1 cellular context compared by ENCODE assay signal in the genomic region with DNA sequence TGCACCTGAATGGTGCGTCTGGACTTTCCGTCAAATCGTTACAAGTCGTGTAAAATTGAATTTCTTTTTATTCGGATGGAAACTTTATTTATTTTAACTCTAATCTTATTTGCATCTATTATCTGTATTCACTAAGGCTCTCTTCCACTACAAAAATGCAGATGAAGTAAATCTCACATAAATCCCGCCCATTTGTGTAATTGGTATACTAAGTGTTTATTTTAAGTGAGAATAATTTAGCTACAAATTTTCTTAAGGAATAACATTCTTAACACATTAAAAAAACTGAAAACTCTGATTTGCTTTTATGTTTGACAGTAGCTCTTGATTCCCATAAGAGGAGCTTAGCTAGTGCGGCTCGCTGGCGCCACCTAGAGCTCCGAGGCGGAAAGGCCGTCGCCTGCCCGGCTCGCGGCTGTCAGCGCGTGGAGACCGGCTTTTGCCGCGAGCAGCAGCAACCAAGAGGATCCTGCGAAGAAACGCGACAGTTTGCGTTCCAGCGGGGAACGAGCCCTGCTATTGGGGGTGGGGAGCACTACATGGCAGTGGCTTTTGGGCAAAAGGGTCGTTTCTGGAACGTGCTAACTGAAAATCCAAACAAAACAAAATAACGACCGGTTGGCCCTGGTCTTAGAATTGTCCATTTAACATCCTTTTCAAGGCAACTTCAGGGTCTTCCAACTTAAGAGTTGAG.
TF ChIP-seq lines count a peak whose summit lies in the region.

No MANE protein-coding gene starts in this region.

TF ChIP-seq in GM12878, 131 proteins besides CTCF, POLR2A, EP300 and RAD21:
- 0 out of 2 replicates have a peak, but pooled peaks have one; percentile 1 for TF ChIP-seq NRF1 (conservative IDR thresholded peaks at IDR 0.05; ENCODE audit: low read depth, low read length)
- TF ChIP-seq, protein P1, sequence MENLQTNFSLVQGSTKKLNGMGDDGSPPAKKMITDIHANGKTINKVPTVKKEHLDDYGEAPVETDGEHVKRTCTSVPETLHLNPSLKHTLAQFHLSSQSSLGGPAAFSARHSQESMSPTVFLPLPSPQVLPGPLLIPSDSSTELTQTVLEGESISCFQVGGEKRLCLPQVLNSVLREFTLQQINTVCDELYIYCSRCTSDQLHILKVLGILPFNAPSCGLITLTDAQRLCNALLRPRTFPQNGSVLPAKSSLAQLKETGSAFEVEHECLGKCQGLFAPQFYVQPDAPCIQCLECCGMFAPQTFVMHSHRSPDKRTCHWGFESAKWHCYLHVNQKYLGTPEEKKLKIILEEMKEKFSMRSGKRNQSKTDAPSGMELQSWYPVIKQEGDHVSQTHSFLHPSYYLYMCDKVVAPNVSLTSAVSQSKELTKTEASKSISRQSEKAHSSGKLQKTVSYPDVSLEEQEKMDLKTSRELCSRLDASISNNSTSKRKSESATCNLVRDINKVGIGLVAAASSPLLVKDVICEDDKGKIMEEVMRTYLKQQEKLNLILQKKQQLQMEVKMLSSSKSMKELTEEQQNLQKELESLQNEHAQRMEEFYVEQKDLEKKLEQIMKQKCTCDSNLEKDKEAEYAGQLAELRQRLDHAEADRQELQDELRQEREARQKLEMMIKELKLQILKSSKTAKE (IDR thresholded peaks at IDR 0.05; ENCODE audit: low read depth, poor library complexity, severe bottlenecking): peak; percentile 24
- TF ChIP-seq ZNF384 (IDR thresholded peaks at IDR 0.05; ENCODE audit: borderline replicate concordance, low read depth, low read length): 0 out of 2 replicates have a peak, but pooled peaks have one; percentile 16
- peak; percentile 61; the same call in 1 of the 2 replicates for TF ChIP-seq YY1 (IDR thresholded peaks at IDR 0.05; ENCODE audit: low read depth, low read length)
- peak; percentile 72 for TF ChIP-seq MXI1 (IDR thresholded peaks at IDR 0.05; ENCODE audit: low read depth, low read length)
- TF ChIP-seq TCF7 (IDR thresholded peaks at IDR 0.05; ENCODE audit: borderline replicate concordance): no peak
- TF ChIP-seq CREB1 (IDR thresholded peaks at IDR 0.05; ENCODE audit: low read depth): 0 out of 2 replicates have a peak, but pooled peaks have one; percentile 27
- TF ChIP-seq FOXM1 (IDR thresholded peaks at IDR 0.05; ENCODE audit: low read depth, low read length): no peak
- peak; percentile 86 for TF ChIP-seq SMC3 (IDR thresholded peaks at IDR 0.05; ENCODE audit: borderline replicate concordance, low read length)
- peak; percentile 33; the same call in 1 of the 2 replicates for TF ChIP-seq RB1 (IDR thresholded peaks at IDR 0.05; ENCODE audit: borderline replicate concordance)
- 0 out of 2 replicates have a peak, but pooled peaks have one; percentile 13 for TF ChIP-seq BCL11A (IDR thresholded peaks at IDR 0.05; ENCODE audit: low read depth, low read length)
- TF ChIP-seq POU2F2 (IDR thresholded peaks at IDR 0.05; ENCODE audit: borderline replicate concordance, low read depth, low read length): no peak
- TF ChIP-seq RELA (IDR thresholded peaks at IDR 0.05; ENCODE audit: borderline replicate concordance, partially characterized antibody): no peak
- peak; percentile 99 for TF ChIP-seq EZH2 (IDR thresholded peaks at IDR 0.05; ENCODE audit: borderline replicate concordance, control insufficient read depth, low read depth, low read length)
